Comparison of ENCODE assay signal across 2 cellular contexts in the genomic region with DNA sequence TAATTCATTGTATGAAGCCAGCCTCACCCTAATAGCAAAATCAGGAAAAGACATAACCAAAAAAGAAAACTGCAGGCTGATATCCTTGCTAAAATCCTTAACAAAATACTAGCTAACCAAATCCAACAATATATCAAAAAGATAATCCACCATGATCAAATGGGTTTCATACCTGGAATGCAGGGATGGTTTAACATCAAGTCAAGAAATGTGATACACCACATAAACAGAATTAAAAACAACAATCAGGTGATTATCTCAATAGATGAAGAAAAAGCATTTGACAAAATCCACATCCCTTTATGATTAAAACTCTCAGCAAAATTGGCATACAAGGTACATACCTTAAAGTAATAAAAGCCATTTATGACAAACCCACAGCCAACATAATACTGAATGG. TPM values are rescaled to one million over a fixed set of nuclear protein-coding genes. Genes with fewer than 3 reads are reported as not detected.
"Had no signal": no experiment of that assay in that cellular context is flagged by ENCODE, and none has a peak within 500 bp of the region (broad histone marks: within the 10 kb centered on the region; RNA-seq: fewer than 3 reads in every experiment).

No MANE protein-coding gene starts in this region.

RNA-seq across cellular contexts. Expression of a gene that starts 29.2 kb away (rescaled TPM):
- total RNA-seq: G401, GM12878 had no signal
- polyA plus RNA-seq: GM12878 had no signal
